Comparison of ENCODE assay signal across 12 cellular contexts in the genomic region with DNA sequence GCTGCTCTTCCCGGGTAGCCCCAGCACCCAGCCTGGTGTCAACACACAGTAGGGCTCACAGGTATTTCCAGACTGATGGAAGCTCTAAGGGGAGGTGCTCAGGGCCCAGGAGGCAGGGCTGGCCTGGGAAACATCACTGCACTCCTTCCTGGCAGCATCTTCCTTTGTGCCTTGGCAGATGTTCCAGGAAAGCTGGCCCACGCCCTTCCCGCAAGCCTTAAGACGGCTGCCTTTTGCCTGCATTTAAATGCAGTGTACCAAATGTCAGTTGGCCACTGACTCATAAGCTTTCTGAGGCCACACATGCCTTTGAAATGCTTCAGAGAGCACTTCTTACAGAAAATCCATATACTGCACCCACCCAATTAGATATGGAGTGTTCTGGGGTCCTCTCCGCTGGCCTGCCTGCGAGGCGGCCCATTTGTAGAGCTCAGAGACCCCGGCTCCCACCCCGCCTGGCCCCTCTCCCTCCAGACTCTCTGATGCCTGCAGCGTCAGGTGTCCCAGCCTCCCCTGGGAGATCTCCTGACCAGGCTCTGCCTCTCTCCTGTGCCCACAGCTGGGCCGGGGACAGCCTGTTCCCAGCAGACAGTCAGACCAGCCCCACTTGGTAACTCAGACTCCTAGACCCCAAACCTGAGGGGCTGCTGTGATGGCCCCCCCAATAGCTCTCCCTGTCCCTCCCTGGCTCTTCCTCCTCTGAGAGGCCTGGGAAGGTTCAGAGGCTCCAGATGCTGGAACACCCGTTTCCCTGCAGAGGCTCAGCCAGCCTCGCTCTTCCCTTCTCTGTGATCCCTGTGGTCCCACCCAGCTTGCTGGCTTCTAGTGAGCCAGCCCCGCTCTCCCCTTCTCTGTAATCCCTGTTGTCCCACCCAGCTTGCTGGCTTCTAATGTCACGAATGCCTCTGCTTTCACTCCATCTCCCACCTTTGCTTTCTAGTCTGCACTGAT. TPM values are rescaled to one million over a fixed set of nuclear protein-coding genes. Genes with fewer than 3 reads are reported as not detected.
DNase-seq lines count a peak whose midpoint lies in the region; ATAC-seq and TF ChIP-seq lines count a peak whose summit lies in the region.
"Had no signal": no experiment of that assay in that cellular context is flagged by ENCODE, and none has a peak within 500 bp of the region (broad histone marks: within the 10 kb centered on the region; RNA-seq: fewer than 3 reads in every experiment).

No MANE protein-coding gene starts in this region.

- no peak for ATAC-seq in activated CD8-positive, alpha-beta memory T cell treated with anti-CD3 and anti-CD28 coated beads, Interleukin-2, amount 10 ng/mL, durations not matched to agents 7 days and 5 days
- no peak for ATAC-seq in GM21619 (IDR thresholded peaks at IDR 0.05; ENCODE audit: unreplicated experiment)

- no peak overlapping the region for H3K27ac Mint-ChIP-seq in activated CD8-positive, alpha-beta memory T cell treated with anti-CD3 and anti-CD28 coated beads, Interleukin-2, amount 10 ng/mL, durations not matched to agents 7 days and 5 days

- peaks cover 5% of the 10 kb centered on the region for H3K9me3 Mint-ChIP-seq in activated CD8-positive, alpha-beta memory T cell treated with anti-CD3 and anti-CD28 coated beads, Interleukin-2, amount 10 ng/mL, durations not matched to agents 7 days and 5 days (ENCODE audit: low read depth)

- peaks cover 32% of the 10 kb centered on the region for H3K27me3 Mint-ChIP-seq in activated CD8-positive, alpha-beta memory T cell treated with anti-CD3 and anti-CD28 coated beads, Interleukin-2, amount 10 ng/mL, durations not matched to agents 7 days and 5 days

- H3K4me3 ChIP-seq in fibroblast of villous mesenchyme (ENCODE audit: low read depth, low read length) (no peak overlapping the region), skin epidermis (no peak overlapping the region)
- H3K4me3 ChIP-seq: colonic mucosa had no signal

- peak; percentile 93 for DNase-seq in GM04504 (ENCODE audit: low read depth)
- peak; percentile 21 for DNase-seq in activated CD8-positive, alpha-beta memory T cell treated with anti-CD3 and anti-CD28 coated beads, Interleukin-2, amount 10 ng/mL, durations not matched to agents 7 days and 5 days
- peak; percentile 88 for DNase-seq in fibroblast of villous mesenchyme (ENCODE audit: low read depth)
- no peak for DNase-seq in SW480 (ENCODE audit: low spot score)
- DNase-seq in GM20000 (ENCODE audit: low spot score), result no peak
- no peak for DNase-seq in NCI-H1417 treated with DMSO at 0.1 percent for 48 hours (lab: John Stamatoyannopoulos, UW)
- DNase-seq: colonic mucosa, KBM-7, kidney, NCI-H446 treated with DMSO at 0.1 percent for 48 hours had no signal

- CTCF ChIA-PET in activated CD8-positive, alpha-beta memory T cell treated with anti-CD3 and anti-CD28 coated beads, Interleukin-2, amount 10 ng/mL, durations not matched to agents 7 days and 5 days (lab: Charles Lee), result interaction anchor here (0.7 kb wide), 1 partner anchor 114 kb away, joined by 4 read pairs; no protein-coding TSS in a partner anchor

- peak overlapping the region in 20 of 21 experiments; percentile 25 to 91 (median 80) for H3K27ac ChIP-seq in skin epidermis
- H3K27ac ChIP-seq: colonic mucosa had no signal

- no peaks in the 10 kb centered on the region for H3K4me1 Mint-ChIP-seq in activated CD8-positive, alpha-beta memory T cell treated with anti-CD3 and anti-CD28 coated beads, Interleukin-2, amount 10 ng/mL, durations not matched to agents 7 days and 5 days

- H3K4me3 Mint-ChIP-seq in activated CD8-positive, alpha-beta memory T cell treated with anti-CD3 and anti-CD28 coated beads, Interleukin-2, amount 10 ng/mL, durations not matched to agents 7 days and 5 days, result no peak overlapping the region

- TF ChIP-seq CTCF in fibroblast of villous mesenchyme (IDR thresholded peaks at IDR 0.05; ENCODE audit: insufficient read depth, low read depth, low read length) (no peak), GM20000 (IDR thresholded peaks at IDR 0.05; ENCODE audit: extremely low read depth, missing control alignments) (no peak)

- no peaks in the 10 kb centered on the region for H3K36me3 Mint-ChIP-seq in activated CD8-positive, alpha-beta memory T cell treated with anti-CD3 and anti-CD28 coated beads, Interleukin-2, amount 10 ng/mL, durations not matched to agents 7 days and 5 days

RNA-seq across cellular contexts. Expression of a gene that starts 47.6 kb away (rescaled TPM):
- under 1 TPM in 1 of 2 experiments, not detected in 1; 0.30 TPM for total RNA-seq in activated CD8-positive, alpha-beta memory T cell treated with anti-CD3 and anti-CD28 coated beads, Interleukin-2, amount 10 ng/mL, durations not matched to agents 7 days and 5 days
- 194 and 284 TPM in 2 replicates for total RNA-seq in fibroblast of villous mesenchyme

Comparison
In these comparisons a context has a peak if more than half of its experiments do, and no peak if none do; other contexts are left out.
1. DNase-seq: peak in GM04504 (single experiment), activated CD8-positive, alpha-beta memory T cell treated with anti-CD3 and anti-CD28 coated beads, Interleukin-2, amount 10 ng/mL, durations not matched to agents 7 days and 5 days (single experiment) and fibroblast of villous mesenchyme (single experiment); none in SW480 (single experiment), GM20000 (single experiment) and NCI-H1417 treated with DMSO at 0.1 percent for 48 hours (single experiment).
2. RNA of a gene that starts 47.6 kb away (total RNA-seq): 194 to 284 TPM in fibroblast of villous mesenchyme; 0.30 TPM in activated CD8-positive, alpha-beta memory T cell treated with anti-CD3 and anti-CD28 coated beads, Interleukin-2, amount 10 ng/mL, durations not matched to agents 7 days and 5 days; every median in the first group is over 100 times any median in the second.